In the genomic region with DNA sequence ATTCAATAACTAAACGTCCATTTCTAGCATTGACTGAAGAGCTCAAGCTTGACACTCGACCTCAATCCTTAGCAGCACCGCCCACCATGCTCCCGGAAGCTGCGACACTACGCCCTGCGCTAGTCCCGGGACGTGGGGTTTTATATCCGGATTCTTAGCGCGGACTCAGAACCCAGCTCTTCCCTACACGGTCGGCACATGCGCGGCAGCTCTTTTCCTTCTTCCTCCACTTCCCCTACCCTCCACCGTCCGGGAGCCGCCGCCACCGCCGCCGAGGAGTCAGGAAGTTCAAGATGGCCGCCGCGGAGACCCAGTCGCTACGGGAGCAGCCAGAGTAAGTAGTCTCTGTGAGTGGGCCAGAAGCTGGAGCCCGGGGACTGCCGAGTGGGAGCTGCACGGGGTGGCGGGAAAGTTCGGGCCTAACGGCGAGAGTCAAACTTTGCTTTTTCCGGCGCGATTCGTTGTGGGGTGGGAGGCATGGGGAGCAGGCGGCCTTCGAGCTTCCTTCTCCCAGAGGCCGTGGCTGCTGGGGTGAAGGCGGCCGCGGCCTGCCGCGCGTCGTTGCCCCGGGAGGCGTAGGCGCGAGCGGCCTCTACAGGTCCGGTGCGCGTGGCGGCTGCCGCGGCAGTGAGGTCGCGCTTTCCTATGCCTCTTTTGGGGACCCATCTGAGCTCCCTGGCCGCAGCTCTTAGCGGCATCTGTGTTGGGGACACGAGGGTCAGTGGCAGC, we compare ENCODE assay signal across 8 cellular contexts. TPM values are rescaled to one million over a fixed set of nuclear protein-coding genes. Genes with fewer than 3 reads are reported as not detected.
DNase-seq lines count a peak whose midpoint lies in the region; ATAC-seq and TF ChIP-seq lines count a peak whose summit lies in the region.

No MANE protein-coding gene starts in this region.

- whole genome bisulfite sequencing in lower leg skin, 2 donors, result 0% methylated on average over 60 to 65 of the region's 65 CpGs

- no peak for TF ChIP-seq CTCF in activated CD8-positive, alpha-beta T cell treated with anti-CD3 and anti-CD28 coated beads for 36 hours (IDR thresholded peaks at IDR 0.05)
- TF ChIP-seq CTCF in lower leg skin (IDR thresholded peaks at IDR 0.05), result no peak

- peak overlapping the region; percentile 98 to 100 (median 99) for H3K27ac Mint-ChIP-seq in CD4-positive, alpha-beta memory T cell
- peak overlapping the region; percentile 97 for H3K27ac Mint-ChIP-seq in activated CD8-positive, alpha-beta T cell treated with anti-CD3 and anti-CD28 coated beads for 36 hours

- peak; percentile 52 for ATAC-seq in GM19438 (IDR thresholded peaks at IDR 0.05; ENCODE audit: low read depth, unreplicated experiment)
- ATAC-seq in activated CD8-positive, alpha-beta T cell treated with anti-CD3 and anti-CD28 coated beads for 36 hours, result peak; percentile 73

- DNase-seq in CD4-positive, alpha-beta memory T cell, result peak; percentile 79 to 87 (median 82)
- DNase-seq in HK-2 (ENCODE audit: unreplicated experiment) (peak; percentile 94), NCI-H82 (lab: John Stamatoyannopoulos, UW) (peak; percentile 99), ecto neural progenitor cell (ENCODE audit: low spot score) (peak; percentile 95), lower leg skin (ENCODE audit: low spot score in 2 of 2) (peak; percentile 97 to 99)
- DNase-seq in activated CD8-positive, alpha-beta T cell treated with anti-CD3 and anti-CD28 coated beads for 36 hours, result peak; percentile 93
- DNase-seq in stimulated activated CD4-positive, alpha-beta T cell treated with anti-CD3 and anti-CD28 coated beads, Interleukin-4, amount 100 ng/mL, for 4 hours, result peak; percentile 83 to 88

- H3K27me3 Mint-ChIP-seq in CD4-positive, alpha-beta memory T cell, result no peaks in the 10 kb centered on the region
- no peaks in the 10 kb centered on the region for H3K27me3 Mint-ChIP-seq in activated CD8-positive, alpha-beta T cell treated with anti-CD3 and anti-CD28 coated beads for 36 hours

- H3K4me1 Mint-ChIP-seq in CD4-positive, alpha-beta memory T cell, result peaks cover 41 to 78% (median 63%) of the 10 kb centered on the region in 4 donors
- peaks cover 39% of the 10 kb centered on the region for H3K4me1 Mint-ChIP-seq in activated CD8-positive, alpha-beta T cell treated with anti-CD3 and anti-CD28 coated beads for 36 hours (ENCODE audit: low read depth)

- H3K36me3 Mint-ChIP-seq in CD4-positive, alpha-beta memory T cell, result peaks cover 4 to 36% of the 10 kb centered on the region in 2 donors
- H3K36me3 Mint-ChIP-seq in activated CD8-positive, alpha-beta T cell treated with anti-CD3 and anti-CD28 coated beads for 36 hours (ENCODE audit: low read depth), result peaks cover 28% of the 10 kb centered on the region

- H3K4me3 ChIP-seq in CD4-positive, alpha-beta memory T cell (ENCODE audit: low read length in 2 of 2), result peak overlapping the region; percentile 54 to 76
- H3K4me3 ChIP-seq in lower leg skin (ENCODE audit: low read depth, poor library complexity, severe bottlenecking), result peak overlapping the region; percentile 84

- CTCF ChIA-PET in CD4-positive, alpha-beta memory T cell (lab: Charles Lee; ENCODE audit: partially characterized antibody), result interaction anchor here (0.8 to 4.3 kb wide), 42 partner anchors 9 to 977 kb away, joined by 3 to 109 read pairs (median 4); a partner anchor contains a TSS
- CTCF ChIA-PET in activated CD8-positive, alpha-beta T cell treated with anti-CD3 and anti-CD28 coated beads for 36 hours (lab: Charles Lee), result interaction anchor here (0.7 to 1.6 kb wide), 17 partner anchors 8 to 272 kb away, joined by 3 to 7 read pairs (median 4); a partner anchor contains a TSS

- H3K4me3 Mint-ChIP-seq in CD4-positive, alpha-beta memory T cell, result peak overlapping the region; percentile 95 to 99 (median 98)
- H3K4me3 Mint-ChIP-seq in activated CD8-positive, alpha-beta T cell treated with anti-CD3 and anti-CD28 coated beads for 36 hours, result peak overlapping the region; percentile 80

- peaks cover 69% of the 10 kb centered on the region for H3K4me1 ChIP-seq in CD4-positive, alpha-beta memory T cell (ENCODE audit: insufficient read depth, low read length)

- no peaks in the 10 kb centered on the region for H3K27me3 ChIP-seq in CD4-positive, alpha-beta memory T cell (ENCODE audit: insufficient read depth, low read length)

- no peaks in the 10 kb centered on the region for H3K36me3 ChIP-seq in CD4-positive, alpha-beta memory T cell (ENCODE audit: insufficient read depth, low read length)

- intact Hi-C loops in CD4-positive, alpha-beta memory T cell (cut with micrococcal nuclease), result loop anchor here (1.0 to 5.0 kb wide), 7 partner anchors 9 to 1256 kb away; a partner anchor contains a TSS
- intact Hi-C loops in activated CD8-positive, alpha-beta T cell treated with anti-CD3 and anti-CD28 coated beads for 36 hours (cut with micrococcal nuclease), result loop anchor here (5.0 kb wide), 1 partner anchor 36 kb away; no protein-coding TSS in a partner anchor
- intact Hi-C loops in lower leg skin (cut with DNase I; ENCODE audit: low total_unique reads), result no loop called here

- H3K27ac ChIP-seq in CD4-positive, alpha-beta memory T cell (ENCODE audit: low read depth, low read length), result peak overlapping the region; percentile 95

- H3K9me3 ChIP-seq in CD4-positive, alpha-beta memory T cell (ENCODE audit: control insufficient read depth in 1 of 2, low read length in 2 of 2), result no peaks in the 10 kb centered on the region

- H3K9me3 Mint-ChIP-seq in CD4-positive, alpha-beta memory T cell, result peaks cover 0 to 5% (median 0%) of the 10 kb centered on the region in 8 donors
- H3K9me3 Mint-ChIP-seq in activated CD8-positive, alpha-beta T cell treated with anti-CD3 and anti-CD28 coated beads for 36 hours, result no peaks in the 10 kb centered on the region

- POLR2A ChIA-PET in CD4-positive, alpha-beta memory T cell (lab: Charles Lee; ENCODE audit: partially characterized antibody), result interaction anchor here (0.7 to 6.7 kb wide), 27 partner anchors 9 to 1775 kb away, joined by 3 to 101 read pairs (median 4); a partner anchor contains a TSS
- POLR2A ChIA-PET in activated CD8-positive, alpha-beta T cell treated with anti-CD3 and anti-CD28 coated beads for 36 hours (lab: Charles Lee), result interaction anchor here (0.5 to 7.5 kb wide), 15 partner anchors 8 to 902 kb away, joined by 3 to 50 read pairs (median 4); a partner anchor contains a TSS

- TF ChIP-seq POLR2A in lower leg skin (IDR thresholded peaks at IDR 0.05), result peak in 1 of 2 donors; percentile 71

RNA-seq across cellular contexts. Expression of a gene that starts 57.6 kb away (rescaled TPM):
- total RNA-seq in CD4-positive, alpha-beta memory T cell, result not detected
- not detected for polyA plus RNA-seq in CD4-positive, alpha-beta memory T cell
- not detected for total RNA-seq in activated CD8-positive, alpha-beta T cell treated with anti-CD3 and anti-CD28 coated beads for 36 hours
- not detected for total RNA-seq in lower leg skin

Comparison
In these comparisons a context has a peak if more than half of its experiments do, and no peak if none do; other contexts are left out.
1. Peak in every context shown above with its lines: DNase-seq, ATAC-seq, H3K4me3 ChIP-seq and H3K27ac ChIP-seq.